8 cellular contexts compared by ENCODE assay signal in the genomic region with DNA sequence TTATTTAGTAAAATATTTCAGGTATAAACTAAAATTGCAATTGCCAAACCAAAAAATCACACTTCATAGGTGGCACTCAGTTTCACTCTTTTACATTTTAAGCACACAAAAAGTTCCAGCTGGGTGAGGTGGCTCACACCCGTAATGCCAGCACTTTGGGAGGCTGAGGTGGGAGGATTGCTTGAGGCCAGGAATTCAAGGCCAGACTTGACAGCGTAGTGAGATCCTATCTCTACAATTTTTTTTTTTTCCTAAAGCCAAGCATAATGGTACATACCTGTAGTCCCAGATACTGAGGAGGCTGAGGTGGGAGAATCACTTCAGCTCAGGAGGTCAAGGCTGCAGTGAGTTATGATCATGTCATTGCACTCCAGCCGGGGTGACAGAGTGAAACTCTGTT. TPM values are rescaled to one million over a fixed set of nuclear protein-coding genes. Genes with fewer than 3 reads are reported as not detected.
"Had no signal": no experiment of that assay in that cellular context is flagged by ENCODE, and none has a peak within 500 bp of the region (broad histone marks: within the 10 kb centered on the region; RNA-seq: fewer than 3 reads in every experiment).

No MANE protein-coding gene starts in this region.

- H3K4me3 Mint-ChIP-seq: GM23338, H9, HFFc6, IgD-negative memory B cell had no signal

- H3K27ac ChIP-seq: HL-60 had no signal

- H3K4me2 ChIP-seq: GM23338 had no signal

- DNase-seq: H9, HCEC 1CT, HFFc6, KBM-7 had no signal

- H3K36me3 Mint-ChIP-seq: IgD-negative memory B cell had no signal

- H3K9me3 Mint-ChIP-seq: H9, HFFc6, IgD-negative memory B cell had no signal

- H3K4me3 ChIP-seq: GM23338 had no signal

- ATAC-seq: GM23338, HepG2 had no signal

- H3K27ac Mint-ChIP-seq: GM23338, H9, HFFc6, IgD-negative memory B cell had no signal

RNA-seq across cellular contexts. Expression of gene SLC46A3, which starts 20.6 kb away (rescaled TPM):
- total RNA-seq: HepG2 had no signal
- polyA plus RNA-seq: HepG2 had no signal
